In genomic region chr17:41058741-41059140, GRCh38 we compare ENCODE assay signal across 29 cellular contexts. TPM values are rescaled to one million over a fixed set of nuclear protein-coding genes. Genes with fewer than 3 reads are reported as not detected.
DNase-seq lines count a peak whose midpoint lies in the region; ATAC-seq, FAIRE-seq and TF ChIP-seq lines count a peak whose summit lies in the region.
"Had no signal": no experiment of that assay in that cellular context is flagged by ENCODE, and none has a peak within 500 bp of the region (broad histone marks: within the 10 kb centered on the region; RNA-seq: fewer than 3 reads in every experiment).

No MANE protein-coding gene starts in this region.

- H3K36me3 Mint-ChIP-seq in astrocyte (ENCODE audit: low read depth, unreplicated experiment): no peaks in the 10 kb centered on the region
- H3K36me3 Mint-ChIP-seq: activated CD8-positive, alpha-beta memory T cell treated with anti-CD3 and anti-CD28 coated beads, Interleukin-2, amount 10 ng/mL, durations not matched to agents 7 days and 5 days had no signal

- no peak for TF ChIP-seq EP300 in suprapubic skin (IDR thresholded peaks at IDR 0.05)

- no peak overlapping the region for H3K4me3 ChIP-seq in ACC112 (ENCODE audit: low read depth, low read length)
- H3K4me3 ChIP-seq in astrocyte (ENCODE audit: insufficient read depth, low read depth, low read length): no peak overlapping the region
- H3K4me3 ChIP-seq in suprapubic skin: no peak overlapping the region
- H3K4me3 ChIP-seq: BLaER1, colonic mucosa, GM12878, prostate gland, stomach, tibial nerve had no signal

- ATAC-seq in GM21390 (IDR thresholded peaks at IDR 0.05; ENCODE audit: unreplicated experiment): no peak
- ATAC-seq: activated CD8-positive, alpha-beta memory T cell treated with anti-CD3 and anti-CD28 coated beads, Interleukin-2, amount 10 ng/mL, durations not matched to agents 7 days and 5 days; GM12878; left lobe of liver; naive thymus-derived CD4-positive, alpha-beta T cell had no signal

- H3K4me1 Mint-ChIP-seq in astrocyte (ENCODE audit: low read depth, unreplicated experiment): peaks cover 42% of the 10 kb centered on the region
- H3K4me1 Mint-ChIP-seq: activated B cell treated with CpG ODN at 0.5 μM for 24 hours; activated CD8-positive, alpha-beta memory T cell treated with anti-CD3 and anti-CD28 coated beads, Interleukin-2, amount 10 ng/mL, durations not matched to agents 7 days and 5 days; naive thymus-derived CD4-positive, alpha-beta T cell had no signal

- DNase-seq in HCEC 1CT (peak; percentile 77), astrocyte (ENCODE audit: low read depth) (peak; percentile 19), kidney tubule cell (ENCODE audit: low spot score) (peak; percentile 79), suprapubic skin (ENCODE audit: low spot score in 2 of 2) (no peak), SW 1271 (lab: John Stamatoyannopoulos, UW) (no peak), D721Med (ENCODE audit: insufficient read length, low spot score) (no peak)
- DNase-seq: activated B cell treated with CpG ODN at 0.5 μM for 24 hours; activated CD4-positive, alpha-beta T cell treated with anti-CD3 and anti-CD28 coated beads, Interleukin-2, amount 50 U/mL, for 1 hour; activated CD8-positive, alpha-beta memory T cell treated with anti-CD3 and anti-CD28 coated beads, Interleukin-2, amount 10 ng/mL, durations not matched to agents 7 days and 5 days; activated naive CD4-positive, alpha-beta T cell treated with Interleukin-2 at 50 U/mL for 16 hours; activated T-cell treated with anti-CD3 and anti-CD28 coated beads, Interleukin-2, amount 50 U/mL, for 48 hours; colonic mucosa; DND-41; effector CD8-positive, alpha-beta T cell; naive thymus-derived CD4-positive, alpha-beta T cell; NCI-H1092; NCI-H1930; NCI-H524; SHP77 treated with DMSO at 0.1 percent for 48 hours; stomach had no signal

- peak overlapping the region; percentile 93 for H3K27ac ChIP-seq in ACC112 (ENCODE audit: low read depth, low read length)
- peak overlapping the region; percentile 94 for H3K27ac ChIP-seq in astrocyte (ENCODE audit: low read depth, low read length)
- no peak overlapping the region for H3K27ac ChIP-seq in suprapubic skin
- H3K27ac ChIP-seq: BLaER1, colonic mucosa, prostate gland, stomach, tibial nerve had no signal

- H3K4me2 ChIP-seq in astrocyte (ENCODE audit: low read length): peak overlapping the region; percentile 62
- H3K4me2 ChIP-seq: BLaER1 had no signal

- H3K36me3 ChIP-seq in ACC112 (ENCODE audit: insufficient read depth, low read length): no peaks in the 10 kb centered on the region
- no peaks in the 10 kb centered on the region for H3K36me3 ChIP-seq in astrocyte (ENCODE audit: insufficient read depth, low read length)
- H3K36me3 ChIP-seq in suprapubic skin: no peaks in the 10 kb centered on the region
- H3K36me3 ChIP-seq: BLaER1, colonic mucosa, prostate gland, stomach, tibial nerve had no signal

- H2AFZ ChIP-seq in ACC112 (ENCODE audit: low read length, unreplicated experiment) (no peak overlapping the region), astrocyte (ENCODE audit: low read depth, low read length) (peak overlapping the region; percentile 33)

- H3K9ac ChIP-seq in astrocyte (ENCODE audit: low read length): peak overlapping the region; percentile 43
- H3K9ac ChIP-seq: BLaER1 had no signal

- peak overlapping the region; percentile 98 for H3K27ac Mint-ChIP-seq in astrocyte (ENCODE audit: unreplicated experiment)
- H3K27ac Mint-ChIP-seq: activated B cell treated with CpG ODN at 0.5 μM for 24 hours; activated CD8-positive, alpha-beta memory T cell treated with anti-CD3 and anti-CD28 coated beads, Interleukin-2, amount 10 ng/mL, durations not matched to agents 7 days and 5 days; naive thymus-derived CD4-positive, alpha-beta T cell had no signal

- 94% methylated on average over 5 of the region's 5 CpGs for WGBS in suprapubic skin

- H3K4me3 Mint-ChIP-seq in astrocyte (ENCODE audit: unreplicated experiment): no peak overlapping the region
- H3K4me3 Mint-ChIP-seq: activated B cell treated with CpG ODN at 0.5 μM for 24 hours; activated CD8-positive, alpha-beta memory T cell treated with anti-CD3 and anti-CD28 coated beads, Interleukin-2, amount 10 ng/mL, durations not matched to agents 7 days and 5 days; naive thymus-derived CD4-positive, alpha-beta T cell had no signal

- no peaks in the 10 kb centered on the region for H3K27me3 Mint-ChIP-seq in astrocyte (ENCODE audit: low read depth, unreplicated experiment)

- H3K79me2 ChIP-seq in ACC112 (ENCODE audit: control insufficient read depth, insufficient read depth, low read length, unreplicated experiment) (no peaks in the 10 kb centered on the region), astrocyte (ENCODE audit: insufficient read depth, low read length) (no peaks in the 10 kb centered on the region)

- FAIRE-seq in astrocyte (lab: Jason Lieb, UNC) (no peak), D721Med (lab: Jason Lieb, UNC) (no peak)
- FAIRE-seq: frontal cortex, GM12878 had no signal

- H3K27me3 ChIP-seq in ACC112 (ENCODE audit: insufficient read depth, low read length) (no peaks in the 10 kb centered on the region), astrocyte (ENCODE audit: insufficient read depth, low read length) (no peaks in the 10 kb centered on the region), suprapubic skin (peaks cover 4% of the 10 kb centered on the region)
- H3K27me3 ChIP-seq: BLaER1, colonic mucosa, tibial nerve had no signal

- H3K4me1 ChIP-seq in ACC112 (ENCODE audit: control insufficient read depth, insufficient read depth, low read length, unreplicated experiment) (peaks cover 49% of the 10 kb centered on the region), astrocyte (ENCODE audit: insufficient read depth, low read length) (peaks cover 44% of the 10 kb centered on the region), suprapubic skin (no peaks in the 10 kb centered on the region)
- H3K4me1 ChIP-seq: BLaER1, colonic mucosa, prostate gland, stomach had no signal

- TF ChIP-seq POLR2A in suprapubic skin (IDR thresholded peaks at IDR 0.05): no peak

- H4K20me1 ChIP-seq in astrocyte (ENCODE audit: insufficient read depth, low read length): no peaks in the 10 kb centered on the region
- H4K20me1 ChIP-seq: BLaER1 had no signal

- H3K9me3 ChIP-seq in astrocyte (ENCODE audit: insufficient read depth, low read depth, low read length) (no peaks in the 10 kb centered on the region), suprapubic skin (no peaks in the 10 kb centered on the region)
- H3K9me3 ChIP-seq: colonic mucosa, prostate gland had no signal

- TF ChIP-seq CTCF in astrocyte (IDR thresholded peaks at IDR 0.05; ENCODE audit: insufficient read depth, low read depth, low read length): no peak
- no peak for TF ChIP-seq CTCF in suprapubic skin (IDR thresholded peaks at IDR 0.05)
- no peak for TF ChIP-seq CTCF in D721Med (IDR thresholded peaks at IDR 0.05; ENCODE audit: insufficient read depth, missing control alignments)

- peaks cover 2% of the 10 kb centered on the region for H3K9me3 Mint-ChIP-seq in astrocyte (ENCODE audit: unreplicated experiment)

RNA-seq across cellular contexts. Expression of gene KRTAP2-3, which starts 1.2 kb away (rescaled TPM):
- 3.8 and 7.1 TPM in 2 replicates for total RNA-seq in astrocyte
- total RNA-seq in suprapubic skin: 10 to 100 TPM in 1 of 4 donors, under 1 TPM in 1, not detected in 2; 0.64 to 10.8 TPM
- total RNA-seq: activated B cell treated with CpG ODN at 0.5 μM for 24 hours; activated CD8-positive, alpha-beta memory T cell treated with anti-CD3 and anti-CD28 coated beads, Interleukin-2, amount 10 ng/mL, durations not matched to agents 7 days and 5 days; colonic mucosa; frontal cortex; GM12878; left lobe of liver; mesenteric fat pad; naive thymus-derived CD4-positive, alpha-beta T cell; prostate gland; stomach; tibial nerve had no signal

RNA-seq across cellular contexts. Expression of gene KRTAP2-2, which starts 3.7 kb away (rescaled TPM):
- total RNA-seq in astrocyte (not detected in 2 replicates), suprapubic skin (10 to 100 TPM in 2 of 4 donors, 1 to 10 TPM in 1, not detected in 1; 8.2 to 41.6 (median 25.3) TPM)
- total RNA-seq: activated B cell treated with CpG ODN at 0.5 μM for 24 hours; activated CD8-positive, alpha-beta memory T cell treated with anti-CD3 and anti-CD28 coated beads, Interleukin-2, amount 10 ng/mL, durations not matched to agents 7 days and 5 days; colonic mucosa; frontal cortex; GM12878; left lobe of liver; mesenteric fat pad; naive thymus-derived CD4-positive, alpha-beta T cell; prostate gland; stomach; tibial nerve had no signal

RNA-seq across cellular contexts. Expression of gene KRTAP2-4, which starts 6.9 kb away (rescaled TPM):
- total RNA-seq in astrocyte (not detected in 2 replicates), suprapubic skin (10 to 100 TPM in 2 of 4 donors, 1 to 10 TPM in 1, not detected in 1; 6.5 to 76.9 (median 13.4) TPM)
- total RNA-seq: activated B cell treated with CpG ODN at 0.5 μM for 24 hours; activated CD8-positive, alpha-beta memory T cell treated with anti-CD3 and anti-CD28 coated beads, Interleukin-2, amount 10 ng/mL, durations not matched to agents 7 days and 5 days; colonic mucosa; frontal cortex; GM12878; left lobe of liver; mesenteric fat pad; naive thymus-derived CD4-positive, alpha-beta T cell; prostate gland; stomach; tibial nerve had no signal

RNA-seq across cellular contexts. Expression of gene KRTAP2-1, which starts 11.6 kb away (rescaled TPM):
- total RNA-seq in astrocyte: not detected in 2 replicates
- 100 to 1,000 TPM in 1 of 4 donors, 10 to 100 TPM in 2, not detected in 1; 20.1 to 128 (median 37.2) TPM for total RNA-seq in suprapubic skin
- total RNA-seq: activated B cell treated with CpG ODN at 0.5 μM for 24 hours; activated CD8-positive, alpha-beta memory T cell treated with anti-CD3 and anti-CD28 coated beads, Interleukin-2, amount 10 ng/mL, durations not matched to agents 7 days and 5 days; colonic mucosa; frontal cortex; GM12878; left lobe of liver; mesenteric fat pad; naive thymus-derived CD4-positive, alpha-beta T cell; prostate gland; stomach; tibial nerve had no signal

RNA-seq across cellular contexts. Expression of gene KRTAP1-1, which starts 17.5 kb away (rescaled TPM):
- total RNA-seq in astrocyte (not detected in 2 replicates), suprapubic skin (100 to 1,000 TPM in 1 of 4 donors, 10 to 100 TPM in 1, 1 to 10 TPM in 1, not detected in 1; 9.9 to 165 (median 46.0) TPM)
- total RNA-seq: activated B cell treated with CpG ODN at 0.5 μM for 24 hours; activated CD8-positive, alpha-beta memory T cell treated with anti-CD3 and anti-CD28 coated beads, Interleukin-2, amount 10 ng/mL, durations not matched to agents 7 days and 5 days; colonic mucosa; frontal cortex; GM12878; left lobe of liver; mesenteric fat pad; naive thymus-derived CD4-positive, alpha-beta T cell; stomach; tibial nerve had no signal

Comparison
In these comparisons a context has a peak if more than half of its experiments do, and no peak if none do; other contexts are left out.
1. DNase-seq: peak in HCEC 1CT (single experiment), astrocyte (single experiment) and kidney tubule cell (single experiment); none in suprapubic skin (0 of 2), SW 1271 (0 of 2) and D721Med (single experiment).